In the genomic region with DNA sequence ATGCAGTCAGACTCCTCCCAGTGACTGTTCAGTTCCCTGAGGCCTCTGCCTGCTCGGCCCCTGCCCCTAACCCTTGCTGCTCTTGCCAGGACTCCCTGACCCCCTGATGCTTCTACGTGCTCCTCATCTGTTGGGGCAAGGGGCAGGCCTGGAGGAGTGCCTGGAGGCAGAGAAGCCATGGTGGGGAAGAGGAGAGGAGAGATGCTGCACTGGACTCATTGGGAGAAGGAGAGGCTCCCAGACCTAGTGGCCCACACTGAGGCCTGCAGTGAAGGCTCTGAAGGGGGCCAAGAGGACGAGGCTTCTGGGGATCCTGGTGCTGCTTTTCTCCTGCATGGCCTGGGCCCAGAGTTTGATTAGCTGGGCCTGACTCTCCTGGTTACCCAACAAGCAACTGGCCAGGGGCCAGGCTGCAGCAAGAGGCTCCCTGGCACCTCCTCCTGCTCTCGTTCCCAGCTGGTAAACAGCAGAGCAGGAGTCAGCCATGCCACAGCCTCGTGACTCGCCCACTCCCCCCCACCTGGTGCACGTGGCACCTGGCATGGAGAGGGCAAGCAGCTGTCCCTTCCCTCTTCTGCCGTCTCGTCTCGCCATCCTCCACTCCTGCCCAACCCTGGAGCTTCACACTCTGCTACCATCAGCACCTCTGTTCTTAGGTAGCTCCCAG, we compare ENCODE assay signal across 1 cellular context.
TF ChIP-seq lines count a peak whose summit lies in the region.

No MANE protein-coding gene starts in this region.

TF ChIP-seq in HEK293, 187 proteins besides CTCF, POLR2A, EP300 and RAD21 (continued from another document):
- TF ChIP-seq ZNF112 (tag by site-specific recombination; IDR thresholded peaks at IDR 0.05) (no peak), IKZF3 (tag by site-specific recombination; IDR thresholded peaks at IDR 0.05) (no peak), ZBTB7A (tag by site-specific recombination; IDR thresholded peaks at IDR 0.05; ENCODE audit: low read depth) (no peak), SP3 (tag by site-specific recombination; IDR thresholded peaks at IDR 0.05) (no peak)
